Comparison of ENCODE assay signal across 1 cellular context in the genomic region with DNA sequence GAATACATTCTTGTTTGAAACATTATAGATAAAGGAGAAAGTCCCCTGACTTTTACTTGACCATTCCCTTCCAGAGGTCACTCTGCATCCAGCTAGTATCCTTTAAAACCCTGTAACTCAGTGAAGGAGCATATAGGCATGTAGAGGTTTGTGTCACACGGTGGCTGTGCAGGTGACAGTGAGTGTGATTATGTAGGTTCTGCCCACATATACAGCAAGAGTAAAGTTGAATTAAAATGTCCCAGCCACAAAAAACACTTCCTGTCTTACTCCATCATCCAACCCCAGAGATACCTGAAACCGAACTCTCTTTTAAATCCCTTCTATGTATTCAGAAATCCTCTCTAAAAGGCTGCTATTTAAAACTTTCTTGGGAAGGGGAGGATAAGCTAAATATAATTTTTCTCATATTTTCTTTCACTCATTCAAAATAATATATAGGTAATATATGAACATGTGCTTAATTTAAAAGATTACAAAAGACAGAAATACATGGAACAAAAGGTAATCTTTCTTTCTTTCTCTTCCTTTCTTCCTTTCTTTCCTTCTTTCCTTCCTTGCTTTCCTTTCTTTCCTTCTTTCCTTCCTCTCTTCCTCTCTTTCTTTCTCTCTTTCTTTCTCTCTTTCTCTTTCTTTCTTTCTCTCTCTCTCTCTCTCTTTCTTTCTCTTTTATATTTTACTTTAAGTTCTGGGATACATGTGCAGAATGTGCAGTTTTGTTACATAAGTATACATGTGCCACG.
TF ChIP-seq lines count a peak whose summit lies in the region.

No MANE protein-coding gene starts in this region.

TF ChIP-seq in SK-N-SH treated with all-trans-retinoic acid at 6 μM for 48 hours, 23 proteins besides CTCF, POLR2A, EP300 and RAD21:
- no peak for TF ChIP-seq CREB5 (CRISPR knock-in tag; IDR thresholded peaks at IDR 0.05; ENCODE audit: low read depth)
- no peak for TF ChIP-seq ZC3H10 (CRISPR knock-in tag; IDR thresholded peaks at IDR 0.05)
- no peak for TF ChIP-seq TCF4 (CRISPR knock-in tag; IDR thresholded peaks at IDR 0.05; ENCODE audit: borderline replicate concordance)
- TF ChIP-seq ISL1 (CRISPR knock-in tag; IDR thresholded peaks at IDR 0.05) = no peak
TF ChIP-seq in SK-N-SH treated with all-trans-retinoic acid at 6 μM for 48 hours: peak in this region for 0.
